In genomic region chr6:37979392-37980221, GRCh38 we compare ENCODE assay signal across 20 cellular contexts.
DNase-seq lines count a peak whose midpoint lies in the region; ATAC-seq, FAIRE-seq and TF ChIP-seq lines count a peak whose summit lies in the region.
"Had no signal": no experiment of that assay in that cellular context is flagged by ENCODE, and none has a peak within 500 bp of the region (broad histone marks: within the 10 kb centered on the region; RNA-seq: fewer than 3 reads in every experiment).

No MANE protein-coding gene starts in this region.

- peaks cover 0 to 22% (median 9%) of the 10 kb centered on the region in 5 donors for H3K36me3 Mint-ChIP-seq in naive thymus-derived CD4-positive, alpha-beta T cell
- H3K36me3 Mint-ChIP-seq in activated CD4-positive, alpha-beta T cell treated with anti-CD3 and anti-CD28 coated beads, Interleukin-2, amount 10 ng/mL, durations not matched to agents 24 days and 14 days (ENCODE audit: low read depth), result peaks cover 10% of the 10 kb centered on the region

- no peaks in the 10 kb centered on the region for H3K27me3 ChIP-seq in bronchial epithelial cell (ENCODE audit: control insufficient read depth, insufficient read depth, low read length)
- no peaks in the 10 kb centered on the region for H3K27me3 ChIP-seq in naive thymus-derived CD4-positive, alpha-beta T cell (ENCODE audit: control insufficient read depth in 2 of 2, insufficient read depth in 2 of 2, low read length in 2 of 2)
- H3K27me3 ChIP-seq: heart right ventricle had no signal

- CTCF ChIA-PET in naive thymus-derived CD4-positive, alpha-beta T cell (lab: Charles Lee), result no interaction called here

- peaks cover 31 to 75% (median 64%) of the 10 kb centered on the region in 7 donors for H3K4me1 Mint-ChIP-seq in naive thymus-derived CD4-positive, alpha-beta T cell
- H3K4me1 Mint-ChIP-seq in activated CD4-positive, alpha-beta T cell treated with anti-CD3 and anti-CD28 coated beads, Interleukin-2, amount 10 ng/mL, durations not matched to agents 24 days and 14 days, result peaks cover 17% of the 10 kb centered on the region

- peak overlapping the region in 2 of 9 donors; percentile 23 to 31 for H3K27ac Mint-ChIP-seq in naive thymus-derived CD4-positive, alpha-beta T cell
- no peak overlapping the region for H3K27ac Mint-ChIP-seq in activated CD4-positive, alpha-beta T cell treated with anti-CD3 and anti-CD28 coated beads, Interleukin-2, amount 10 ng/mL, durations not matched to agents 24 days and 14 days
- H3K27ac Mint-ChIP-seq: stimulated activated naive CD8-positive, alpha-beta T cell treated with anti-CD3 and anti-CD28 coated beads, Interleukin-15, Interleukin-2, amounts not matched to agents 100 ng/mL and 50 ng/mL, for 24 hours had no signal

- H3K4me1 ChIP-seq in naive thymus-derived CD4-positive, alpha-beta T cell (ENCODE audit: control insufficient read depth in 2 of 2, insufficient read depth in 2 of 2, low read length in 2 of 2), result peaks cover 0 to 17% of the 10 kb centered on the region in 2 donors

- H3K4me3 ChIP-seq in bronchial epithelial cell (ENCODE audit: low read depth, low read length), result no peak overlapping the region
- H3K4me3 ChIP-seq in naive thymus-derived CD4-positive, alpha-beta T cell (ENCODE audit: low read length), result no peak overlapping the region
- H3K4me3 ChIP-seq: coronary artery, heart right ventricle had no signal

- DNase-seq in NCI-H187 treated with DMSO at 0.1 percent for 48 hours (lab: John Stamatoyannopoulos, UW) (peak; percentile 68), bronchial epithelial cell (ENCODE audit: low read depth) (peak; percentile 76)
- no peak for DNase-seq in naive thymus-derived CD4-positive, alpha-beta T cell
- DNase-seq in activated CD4-positive, alpha-beta T cell treated with anti-CD3 and anti-CD28 coated beads, Interleukin-2, amount 10 ng/mL, durations not matched to agents 24 days and 14 days, result no peak
- DNase-seq: activated effector memory CD4-positive, alpha-beta T cell treated with anti-CD3 and anti-CD28 coated beads, Interleukin-2, amount 50 U/mL, for 16 hours; aorta; heart right ventricle; kidney glomerular epithelial cell; NCI-H510A; OCI-M1; SW 1271 had no signal

- peaks cover 0 to 4% (median 3%) of the 10 kb centered on the region in 3 experiments for H3K9me3 ChIP-seq in naive thymus-derived CD4-positive, alpha-beta T cell (ENCODE audit: control insufficient read depth in 2 of 3, low read length in 3 of 3)

- no peak for FAIRE-seq in bronchial epithelial cell (lab: Jason Lieb, UNC)
- FAIRE-seq: GM18507, GM19239, urothelium cell line had no signal

- no peak for TF ChIP-seq CTCF in C4-2B (conservative IDR thresholded peaks at IDR 0.05)
- no peak for TF ChIP-seq CTCF in bronchial epithelial cell (IDR thresholded peaks at IDR 0.05; ENCODE audit: insufficient read depth, low read length, severe bottlenecking)

- POLR2A ChIA-PET in naive thymus-derived CD4-positive, alpha-beta T cell (lab: Charles Lee), result no interaction called here

- peaks cover 0 to 15% (median 2%) of the 10 kb centered on the region in 11 donors for H3K9me3 Mint-ChIP-seq in naive thymus-derived CD4-positive, alpha-beta T cell
- no peaks in the 10 kb centered on the region for H3K9me3 Mint-ChIP-seq in activated CD4-positive, alpha-beta T cell treated with anti-CD3 and anti-CD28 coated beads, Interleukin-2, amount 10 ng/mL, durations not matched to agents 24 days and 14 days

- H3K36me3 ChIP-seq in bronchial epithelial cell (ENCODE audit: control insufficient read depth, insufficient read depth, low read length), result no peaks in the 10 kb centered on the region
- no peaks in the 10 kb centered on the region for H3K36me3 ChIP-seq in naive thymus-derived CD4-positive, alpha-beta T cell (ENCODE audit: control insufficient read depth in 2 of 3, insufficient read depth in 3 of 3, low read length in 3 of 3)
- H3K36me3 ChIP-seq: heart right ventricle had no signal

- H3K4me3 Mint-ChIP-seq in naive thymus-derived CD4-positive, alpha-beta T cell, result peak overlapping the region in 6 of 10 donors; percentile 3 to 53 (median 18)
- H3K4me3 Mint-ChIP-seq in activated CD4-positive, alpha-beta T cell treated with anti-CD3 and anti-CD28 coated beads, Interleukin-2, amount 10 ng/mL, durations not matched to agents 24 days and 14 days, result no peak overlapping the region
- H3K4me3 Mint-ChIP-seq: stimulated activated naive CD8-positive, alpha-beta T cell treated with anti-CD3 and anti-CD28 coated beads, Interleukin-15, Interleukin-2, amounts not matched to agents 100 ng/mL and 50 ng/mL, for 24 hours had no signal

- intact Hi-C loops in naive thymus-derived CD4-positive, alpha-beta T cell (cut with micrococcal nuclease), result no loop called here
- intact Hi-C loops in activated CD4-positive, alpha-beta T cell treated with anti-CD3 and anti-CD28 coated beads, Interleukin-2, amount 10 ng/mL, durations not matched to agents 24 days and 14 days (cut with micrococcal nuclease), result loop anchor here (5.0 kb wide), 1 partner anchor 32 kb away; no protein-coding TSS in a partner anchor

- no peak for ATAC-seq in naive thymus-derived CD4-positive, alpha-beta T cell
- ATAC-seq in HG03159 (IDR thresholded peaks at IDR 0.05; ENCODE audit: unreplicated experiment) (no peak), HG03045 (IDR thresholded peaks at IDR 0.05; ENCODE audit: unreplicated experiment) (no peak), GM18873 (IDR thresholded peaks at IDR 0.05; ENCODE audit: low FRiP score, unreplicated experiment) (no peak)

- H3K27me3 Mint-ChIP-seq in naive thymus-derived CD4-positive, alpha-beta T cell, result no peaks in the 10 kb centered on the region
- no peaks in the 10 kb centered on the region for H3K27me3 Mint-ChIP-seq in activated CD4-positive, alpha-beta T cell treated with anti-CD3 and anti-CD28 coated beads, Interleukin-2, amount 10 ng/mL, durations not matched to agents 24 days and 14 days
- H3K27me3 Mint-ChIP-seq: stimulated activated naive CD8-positive, alpha-beta T cell treated with anti-CD3 and anti-CD28 coated beads, Interleukin-15, Interleukin-2, amounts not matched to agents 100 ng/mL and 50 ng/mL, for 24 hours had no signal

- H3K27ac ChIP-seq in C4-2B, result peak overlapping the region; percentile 14; the same call in 1 of the 2 replicates
- H3K27ac ChIP-seq in naive thymus-derived CD4-positive, alpha-beta T cell (ENCODE audit: low read depth, low read length), result no peak overlapping the region
- H3K27ac ChIP-seq: coronary artery, heart right ventricle had no signal

Comparison
In these comparisons a context has a peak if more than half of its experiments do, and no peak if none do; other contexts are left out.
1. DNase-seq: peak in NCI-H187 treated with DMSO at 0.1 percent for 48 hours (single experiment) and bronchial epithelial cell (single experiment); none in naive thymus-derived CD4-positive, alpha-beta T cell (0 of 9) and activated CD4-positive, alpha-beta T cell treated with anti-CD3 and anti-CD28 coated beads, Interleukin-2, amount 10 ng/mL, durations not matched to agents 24 days and 14 days (single experiment).